Comparison of ENCODE assay signal across 21 cellular contexts in genomic region chr2:221914334-221914733, GRCh38.
A peak's percentile ranks its signal among the peaks of the same experiment; 100 is the strongest.
DNase-seq lines count a peak whose midpoint lies in the region; TF ChIP-seq lines count a peak whose summit lies in the region.
"Had no signal": no experiment of that assay in that cellular context is flagged by ENCODE, and none has a peak within 500 bp of the region (broad histone marks: within the 10 kb centered on the region; RNA-seq: fewer than 3 reads in every experiment).

No MANE protein-coding gene starts in this region.

- H3K9me3 Mint-ChIP-seq in nephron progenitor cell (peaks cover 3% of the 10 kb centered on the region), type B pancreatic cell (peaks cover 5% of the 10 kb centered on the region)

- H3K27me3 Mint-ChIP-seq in nephron progenitor cell (ENCODE audit: low read depth, poor library complexity) (peaks cover 4% of the 10 kb centered on the region), type B pancreatic cell (peaks cover 3% of the 10 kb centered on the region)
- H3K27me3 Mint-ChIP-seq: CD4-positive, CD25-positive, alpha-beta regulatory T cell had no signal

- H3K79me2 ChIP-seq in ACC112 (ENCODE audit: control insufficient read depth, insufficient read depth, low read length, unreplicated experiment), result no peaks in the 10 kb centered on the region

- no peak overlapping the region for H3K27ac ChIP-seq in ACC112 (ENCODE audit: low read depth, low read length)
- H3K27ac ChIP-seq in dorsolateral prefrontal cortex, result no peak overlapping the region
- H3K27ac ChIP-seq: A549, SJCRH30 had no signal

- H2AFZ ChIP-seq in ACC112 (ENCODE audit: low read length, unreplicated experiment), result peak overlapping the region; percentile 43

- no peaks in the 10 kb centered on the region for H3K36me3 ChIP-seq in ACC112 (ENCODE audit: insufficient read depth, low read length)
- H3K36me3 ChIP-seq: SJCRH30 had no signal

- no peak overlapping the region for H3K4me3 ChIP-seq in ACC112 (ENCODE audit: low read depth, low read length)
- no peak overlapping the region for H3K4me3 ChIP-seq in fibroblast of villous mesenchyme (ENCODE audit: low read depth, low read length)
- H3K4me3 ChIP-seq in dorsolateral prefrontal cortex, result no peak overlapping the region
- H3K4me3 ChIP-seq: A549, SJCRH30 had no signal

- H3K27me3 ChIP-seq in ACC112 (ENCODE audit: insufficient read depth, low read length) (no peaks in the 10 kb centered on the region), dorsolateral prefrontal cortex (no peaks in the 10 kb centered on the region)
- H3K27me3 ChIP-seq: SJCRH30 had no signal

- peak overlapping the region; percentile 87 for H3K27ac Mint-ChIP-seq in nephron progenitor cell
- no peak overlapping the region for H3K27ac Mint-ChIP-seq in type B pancreatic cell
- H3K27ac Mint-ChIP-seq: CD4-positive, CD25-positive, alpha-beta regulatory T cell had no signal

- TF ChIP-seq CTCF in fibroblast of villous mesenchyme (IDR thresholded peaks at IDR 0.05; ENCODE audit: insufficient read depth, low read depth, low read length) (no peak), nephron progenitor cell (IDR thresholded peaks at IDR 0.05) (no peak), type B pancreatic cell (conservative IDR thresholded peaks at IDR 0.05) (no peak), dorsolateral prefrontal cortex (IDR thresholded peaks at IDR 0.05 in 54 of 56, conservative IDR thresholded peaks at IDR 0.05 in 2 of 56; ENCODE audit: low read depth in 1 of 56, partially characterized antibody in 56 of 56) (no peak)

- H3K4me3 Mint-ChIP-seq in nephron progenitor cell (no peak overlapping the region), type B pancreatic cell (no peak overlapping the region)
- H3K4me3 Mint-ChIP-seq: CD4-positive, CD25-positive, alpha-beta regulatory T cell had no signal

- H3K36me3 Mint-ChIP-seq in nephron progenitor cell (ENCODE audit: low read depth) (no peaks in the 10 kb centered on the region), type B pancreatic cell (no peaks in the 10 kb centered on the region)
- H3K36me3 Mint-ChIP-seq: CD4-positive, CD25-positive, alpha-beta regulatory T cell had no signal

- intact Hi-C loops in dorsolateral prefrontal cortex (cut with DNase I), result no loop called here

- H3K4me1 ChIP-seq in ACC112 (ENCODE audit: control insufficient read depth, insufficient read depth, low read length, unreplicated experiment), result peaks cover 20% of the 10 kb centered on the region
- H3K4me1 ChIP-seq: A549, SJCRH30 had no signal

- DNase-seq in LHCN-M2 (ENCODE audit: low read depth) (peak; percentile 40), fibroblast of villous mesenchyme (ENCODE audit: low read depth) (peak; percentile 21), nephron progenitor cell (no peak), ureter (ENCODE audit: low spot score) (no peak), COR-L47 (lab: John Stamatoyannopoulos, UW) (no peak), type B pancreatic cell (ENCODE audit: extremely low spot score, unreplicated experiment) (no peak), dorsolateral prefrontal cortex (no peak)
- DNase-seq: AML-193; CD4-positive, CD25-positive, alpha-beta regulatory T cell; DMS79; GF-D8; GOT3; NCI-H1436; NCI-H2081; NCI-H526; NK-92 treated with Interleukin-12 subunit alpha and Interleukin-12 subunit beta, amount 100 ng/mL, for 24 hours; OCI-M1; RPMI8226; SJCRH30 had no signal

- H3K4me1 Mint-ChIP-seq in nephron progenitor cell (peaks cover 34% of the 10 kb centered on the region), type B pancreatic cell (ENCODE audit: unreplicated experiment) (peaks cover 5% of the 10 kb centered on the region)
- H3K4me1 Mint-ChIP-seq: CD4-positive, CD25-positive, alpha-beta regulatory T cell had no signal

Comparison
In these comparisons a context has a peak if more than half of its experiments do, and no peak if none do; other contexts are left out.
1. DNase-seq: peak in LHCN-M2 (single experiment) and fibroblast of villous mesenchyme (single experiment); none in nephron progenitor cell (single experiment), ureter (single experiment), COR-L47 (single experiment), type B pancreatic cell (single experiment) and dorsolateral prefrontal cortex (0 of 10).